Comparison of ENCODE assay signal across 1 cellular context in the genomic region with DNA sequence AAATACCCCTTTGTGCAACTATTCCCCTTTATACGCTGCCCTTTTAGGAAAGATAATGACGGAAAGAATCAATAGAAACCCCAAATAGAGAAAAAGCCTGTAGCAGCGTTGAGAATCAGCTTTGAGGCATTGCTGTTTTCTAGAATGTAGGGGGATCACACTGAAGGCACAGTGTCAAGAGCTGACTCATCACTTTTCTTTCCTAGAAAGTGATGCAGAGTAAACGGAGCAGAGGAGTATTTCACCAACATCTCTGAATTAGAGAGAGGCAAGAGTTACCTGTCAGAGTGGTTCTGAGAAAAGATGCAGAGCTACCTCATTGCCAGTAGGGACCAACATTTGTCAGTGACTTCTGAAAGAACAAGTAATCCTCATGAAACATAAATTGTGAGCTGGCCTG.
A peak's percentile ranks its signal among the peaks of the same experiment; 100 is the strongest.
TF ChIP-seq lines count a peak whose summit lies in the region.

No MANE protein-coding gene starts in this region.

TF ChIP-seq in K562, 482 proteins besides CTCF, POLR2A, EP300 and RAD21 (continued from another document):
- TF ChIP-seq, protein P1, sequence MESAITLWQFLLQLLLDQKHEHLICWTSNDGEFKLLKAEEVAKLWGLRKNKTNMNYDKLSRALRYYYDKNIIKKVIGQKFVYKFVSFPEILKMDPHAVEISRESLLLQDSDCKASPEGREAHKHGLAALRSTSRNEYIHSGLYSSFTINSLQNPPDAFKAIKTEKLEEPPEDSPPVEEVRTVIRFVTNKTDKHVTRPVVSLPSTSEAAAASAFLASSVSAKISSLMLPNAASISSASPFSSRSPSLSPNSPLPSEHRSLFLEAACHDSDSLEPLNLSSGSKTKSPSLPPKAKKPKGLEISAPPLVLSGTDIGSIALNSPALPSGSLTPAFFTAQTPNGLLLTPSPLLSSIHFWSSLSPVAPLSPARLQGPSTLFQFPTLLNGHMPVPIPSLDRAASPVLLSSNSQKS (CRISPR knock-in tag; IDR thresholded peaks at IDR 0.05), result no peak
- TF ChIP-seq MAFF (IDR thresholded peaks at IDR 0.05; ENCODE audit: low read length) (peak; percentile 89), ZSCAN32 (CRISPR knock-in tag; IDR thresholded peaks at IDR 0.05) (no peak), ZNF311 (CRISPR knock-in tag; IDR thresholded peaks at IDR 0.05) (no peak), CTBP1 (IDR thresholded peaks at IDR 0.05; ENCODE audit: borderline replicate concordance) (no peak), PCBP1 (IDR thresholded peaks at IDR 0.05; ENCODE audit: low read depth, low read length, poor library complexity, severe bottlenecking) (no peak), ZNF165 (CRISPR knock-in tag; IDR thresholded peaks at IDR 0.05; ENCODE audit: borderline replicate concordance) (no peak), MAFG (tag; conservative IDR thresholded peaks at IDR 0.05) (peak; percentile 81), GABPB2 (CRISPR knock-in tag; conservative IDR thresholded peaks at IDR 0.05) (no peak), RBM25 (IDR thresholded peaks at IDR 0.05; ENCODE audit: low read depth, low read length, severe bottlenecking) (no peak), MXI1 (IDR thresholded peaks at IDR 0.05; ENCODE audit: low read depth, low read length) (no peak), PTRF (tag; IDR thresholded peaks at IDR 0.05) (no peak)
- TF ChIP-seq, protein P2, sequence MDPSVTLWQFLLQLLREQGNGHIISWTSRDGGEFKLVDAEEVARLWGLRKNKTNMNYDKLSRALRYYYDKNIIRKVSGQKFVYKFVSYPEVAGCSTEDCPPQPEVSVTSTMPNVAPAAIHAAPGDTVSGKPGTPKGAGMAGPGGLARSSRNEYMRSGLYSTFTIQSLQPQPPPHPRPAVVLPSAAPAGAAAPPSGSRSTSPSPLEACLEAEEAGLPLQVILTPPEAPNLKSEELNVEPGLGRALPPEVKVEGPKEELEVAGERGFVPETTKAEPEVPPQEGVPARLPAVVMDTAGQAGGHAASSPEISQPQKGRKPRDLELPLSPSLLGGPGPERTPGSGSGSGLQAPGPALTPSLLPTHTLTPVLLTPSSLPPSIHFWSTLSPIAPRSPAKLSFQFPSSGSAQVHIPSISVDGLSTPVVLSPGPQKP (CRISPR knock-in tag; IDR thresholded peaks at IDR 0.05), result no peak
- TF ChIP-seq, protein P3, sequence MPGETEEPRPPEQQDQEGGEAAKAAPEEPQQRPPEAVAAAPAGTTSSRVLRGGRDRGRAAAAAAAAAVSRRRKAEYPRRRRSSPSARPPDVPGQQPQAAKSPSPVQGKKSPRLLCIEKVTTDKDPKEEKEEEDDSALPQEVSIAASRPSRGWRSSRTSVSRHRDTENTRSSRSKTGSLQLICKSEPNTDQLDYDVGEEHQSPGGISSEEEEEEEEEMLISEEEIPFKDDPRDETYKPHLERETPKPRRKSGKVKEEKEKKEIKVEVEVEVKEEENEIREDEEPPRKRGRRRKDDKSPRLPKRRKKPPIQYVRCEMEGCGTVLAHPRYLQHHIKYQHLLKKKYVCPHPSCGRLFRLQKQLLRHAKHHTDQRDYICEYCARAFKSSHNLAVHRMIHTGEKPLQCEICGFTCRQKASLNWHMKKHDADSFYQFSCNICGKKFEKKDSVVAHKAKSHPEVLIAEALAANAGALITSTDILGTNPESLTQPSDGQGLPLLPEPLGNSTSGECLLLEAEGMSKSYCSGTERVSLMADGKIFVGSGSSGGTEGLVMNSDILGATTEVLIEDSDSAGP (CRISPR knock-in tag; IDR thresholded peaks at IDR 0.05), result no peak
